ENCODE assay signal across 8 cellular contexts in genomic region chr15:74783808-74784175, GRCh38. TPM values are rescaled to one million over a fixed set of nuclear protein-coding genes. Genes with fewer than 3 reads are reported as not detected.
A peak's percentile ranks its signal among the peaks of the same experiment; 100 is the strongest.
DNase-seq lines count a peak whose midpoint lies in the region; ATAC-seq, FAIRE-seq and TF ChIP-seq lines count a peak whose summit lies in the region.

No MANE protein-coding gene starts in this region.

- 39% methylated on average over 3 of the region's 3 CpGs for WGBS in prostate gland

- no peaks in the 10 kb centered on the region for H3K9me1 ChIP-seq in endothelial cell of umbilical vein (replicated peaks; ENCODE audit: control insufficient read depth, extremely low read depth, insufficient read depth, low read length)

- TF ChIP-seq POLR2A in endothelial cell of umbilical vein (IDR thresholded peaks at IDR 0.05; ENCODE audit: low read depth, low read length): no peak
- no peak for TF ChIP-seq POLR2A in prostate gland (IDR thresholded peaks at IDR 0.05)

- dilution Hi-C loops in endothelial cell of umbilical vein (cut with MboI; ENCODE audit: extremely low pct_ligation_motif_present, low sequenced_read_pairs): no loop called here

- H3K4me1 ChIP-seq in Panc1 (ENCODE audit: control insufficient read depth, insufficient read depth, low read length) (peaks cover 53% of the 10 kb centered on the region), endothelial cell of umbilical vein (ENCODE audit: control insufficient read depth, extremely low read depth, insufficient read depth, low read length) (peaks cover 23% of the 10 kb centered on the region), prostate gland (replicated peaks) (peaks cover 29% of the 10 kb centered on the region)

- H3K27me3 ChIP-seq in GM06990 (replicated peaks; ENCODE audit: control insufficient read depth, insufficient read depth, low read length): no peaks in the 10 kb centered on the region
- H3K27me3 ChIP-seq in Panc1 (ENCODE audit: control insufficient read depth, insufficient read depth, low read length): no peaks in the 10 kb centered on the region
- H3K27me3 ChIP-seq in endothelial cell of umbilical vein (ENCODE audit: control insufficient read depth in 2 of 2, insufficient read depth in 2 of 2, low read length in 2 of 2): no peaks in the 10 kb centered on the region
- H3K27me3 ChIP-seq in prostate gland (replicated peaks; ENCODE audit: insufficient read depth): no peaks in the 10 kb centered on the region

- H3K36me3 ChIP-seq in GM06990 (ENCODE audit: control insufficient read depth, insufficient read depth, low read length) (peaks cover 6% of the 10 kb centered on the region), Panc1 (ENCODE audit: control insufficient read depth, insufficient read depth, low read length) (peaks cover 3% of the 10 kb centered on the region; the same call in 1 of the 2 replicates), endothelial cell of umbilical vein (ENCODE audit: control insufficient read depth in 2 of 2, extremely low read depth in 1 of 2, insufficient read depth in 2 of 2, low read length in 2 of 2) (peaks cover 0 to 5% of the 10 kb centered on the region in 2 experiments), prostate gland (no peaks in the 10 kb centered on the region)

- peaks cover 65% of the 10 kb centered on the region for H3K79me2 ChIP-seq in endothelial cell of umbilical vein (ENCODE audit: control insufficient read depth, insufficient read depth, low read length)

- BruUV-seq in Panc1 (replicated peaks; lab: Mats Ljungman, UMichigan): no TSS peak
- BruUV-seq in endothelial cell of umbilical vein (replicated peaks; lab: Mats Ljungman, UMichigan): no TSS peak

- POLR2A ChIA-PET in Panc1 (lab: Charles Lee) (no interaction called here), endothelial cell of umbilical vein (lab: Charles Lee) (interaction anchor here (0.5 kb wide), 1 partner anchor 128 kb away, joined by 5 read pairs; no protein-coding TSS in a partner anchor)

- peak overlapping the region; percentile 94 for H3K4me2 ChIP-seq in endothelial cell of umbilical vein (ENCODE audit: insufficient read depth, low read length)

- peak overlapping the region; percentile 98 for H3K4me3 ChIP-seq in GM06990 (replicated peaks; ENCODE audit: low read depth, low read length)
- peak overlapping the region; percentile 87 to 90 for H3K4me3 ChIP-seq in Panc1 (ENCODE audit: low read depth in 2 of 2, low read length in 2 of 2)
- peak overlapping the region in 2 of 3 experiments; percentile 88 to 90 for H3K4me3 ChIP-seq in endothelial cell of umbilical vein (replicated peaks in 1 of 3; ENCODE audit: insufficient read depth in 1 of 3, low read depth in 1 of 3, low read length in 3 of 3)
- H3K4me3 ChIP-seq in prostate gland: peak overlapping the region; percentile 80 to 82

- peak overlapping the region; percentile 87 for H3K27ac ChIP-seq in Panc1 (ENCODE audit: low read length)
- H3K27ac ChIP-seq in endothelial cell of umbilical vein (ENCODE audit: insufficient read depth, low read depth, low read length): no peak overlapping the region
- H3K27ac ChIP-seq in prostate gland: peak overlapping the region; percentile 77 to 88

- no peak overlapping the region for H2AFZ ChIP-seq in endothelial cell of umbilical vein (ENCODE audit: low read depth, low read length)

- peaks cover 2% of the 10 kb centered on the region for H4K20me1 ChIP-seq in endothelial cell of umbilical vein (replicated peaks; ENCODE audit: control insufficient read depth, extremely low read depth, insufficient read depth, low read length)

- H3K9me3 ChIP-seq in Panc1 (ENCODE audit: control insufficient read depth, insufficient read depth, low read depth, low read length): no peaks in the 10 kb centered on the region
- no peaks in the 10 kb centered on the region for H3K9me3 ChIP-seq in endothelial cell of umbilical vein (replicated peaks; ENCODE audit: control insufficient read depth, insufficient read depth, low read length)
- H3K9me3 ChIP-seq in prostate gland: no peaks in the 10 kb centered on the region

- no peak for DNase-seq in GM06990 (ENCODE audit: extremely low read depth, insufficient read length)
- no peak for DNase-seq in Panc1 (ENCODE audit: low read depth, low spot score)
- DNase-seq in endothelial cell of umbilical vein (ENCODE audit: low read depth, low spot score): no peak
- no peak for DNase-seq in prostate gland (ENCODE audit: low spot score)
- no peak for DNase-seq in SW 1271 (lab: John Stamatoyannopoulos, UW)
- no peak for DNase-seq in stimulated activated CD4-positive, alpha-beta T cell treated with anti-CD3 and anti-CD28 coated beads, Interleukin-15, amount 100 ng/mL, for 24 hours
- no peak for DNase-seq in NCI-H82 treated with DMSO at 0.1 percent for 48 hours (lab: John Stamatoyannopoulos, UW; ENCODE audit: unreplicated experiment)

- intact Hi-C loops in Panc1 (cut with micrococcal nuclease; ENCODE audit: unreplicated experiment) (no loop called here), endothelial cell of umbilical vein (cut with micrococcal nuclease) (loop anchor here (1.0 kb wide), 1 partner anchor 13 kb away; no protein-coding TSS in a partner anchor), prostate gland (cut with DNase I) (loop anchor here (5.0 kb wide), 1 partner anchor 59 kb away; the partner anchor contains the start of gene ULK3)

- CTCF ChIA-PET in Panc1 (lab: Charles Lee) (interaction anchor here (1.1 kb wide), 1 partner anchor 167 kb away, joined by 5 read pairs; no protein-coding TSS in a partner anchor), endothelial cell of umbilical vein (lab: Charles Lee) (interaction anchor here (0.8 to 8.3 kb wide), 7 partner anchors 9 to 166 kb away, joined by 3 to 98 read pairs (median 9); no protein-coding TSS in a partner anchor)

- no peak for FAIRE-seq in endothelial cell of umbilical vein (lab: Jason Lieb, UNC)

- in situ Hi-C loops in Panc1 (cut with HindIII; ENCODE audit: low pct_unique_long_range_greater_than_20kb, low sequenced_read_pairs): no loop called here

- ATAC-seq in Panc1: no peak
- no peak for ATAC-seq in HG03469 (IDR thresholded peaks at IDR 0.05; ENCODE audit: unreplicated experiment)

- TF ChIP-seq CTCF in GM06990 (IDR thresholded peaks at IDR 0.05; ENCODE audit: insufficient read depth, low read length, poor library complexity, severe bottlenecking) (no peak), Panc1 (IDR thresholded peaks at IDR 0.05) (no peak), endothelial cell of umbilical vein (IDR thresholded peaks at IDR 0.05; ENCODE audit: extremely low read depth in 1 of 2, insufficient read depth in 1 of 2, low read depth in 1 of 2, low read length in 2 of 2) (no peak), prostate gland (IDR thresholded peaks at IDR 0.05) (peak in 1 of 4 experiments; percentile 8)

- no peak overlapping the region for H3K9ac ChIP-seq in endothelial cell of umbilical vein (replicated peaks; ENCODE audit: extremely low read depth, insufficient read depth, low read length)

RNA-seq across cellular contexts. Expression of gene CSK, which starts 1.9 kb away (rescaled TPM):
- total RNA-seq in Panc1 (2021; ENCODE audit: unreplicated experiment): 81.4 TPM
- polyA plus RNA-seq in Panc1 (2012; ENCODE audit: insufficient read length): 112 TPM
- 89.1 and 104 TPM in 2 replicates for total RNA-seq in endothelial cell of umbilical vein
- polyA plus RNA-seq in endothelial cell of umbilical vein: 41.2 and 42.1 TPM in 2 replicates
- polyA plus RNA-seq in endothelial cell of umbilical vein (2011; cell fraction: cytosol; rRNA removed): 44.6 and 56.0 TPM in 2 replicates
- polyA plus RNA-seq in endothelial cell of umbilical vein (2011; cell fraction: nucleus; rRNA removed): 95.9 and 99.5 TPM in 2 replicates
- polyA plus RNA-seq in endothelial cell of umbilical vein (2012): 52.0 and 52.2 TPM in 2 replicates
- 41.5 and 54.3 TPM in 2 replicates for polyA minus RNA-seq in endothelial cell of umbilical vein
- polyA minus RNA-seq in endothelial cell of umbilical vein (2011; cell fraction: cytosol; rRNA and poly(A)+ RNA removed): 37.0 TPM
- 26.4 and 36.6 TPM in 2 replicates for polyA minus RNA-seq in endothelial cell of umbilical vein (2011; cell fraction: nucleus; rRNA and poly(A)+ RNA removed)
- 10 to 100 TPM; 45.3 to 57.0 TPM for total RNA-seq in prostate gland

RNA-seq across cellular contexts. Expression of gene LMAN1L, which starts 28.8 kb away (rescaled TPM):
- total RNA-seq in Panc1 (2021; ENCODE audit: unreplicated experiment) (not detected), endothelial cell of umbilical vein (not detected in 2 replicates), prostate gland (100 to 1,000 TPM; 219 to 229 TPM)
- not detected for polyA plus RNA-seq in Panc1 (2012; ENCODE audit: insufficient read length)
- not detected in 2 replicates for polyA plus RNA-seq in endothelial cell of umbilical vein
- polyA plus RNA-seq in endothelial cell of umbilical vein (2011; cell fraction: cytosol; rRNA removed): not detected in 2 replicates
- 0.11 TPM in 1 of 2 replicates, not detected in the other for polyA plus RNA-seq in endothelial cell of umbilical vein (2011; cell fraction: nucleus; rRNA removed)
- not detected in 2 replicates for polyA plus RNA-seq in endothelial cell of umbilical vein (2012)
- not detected in 2 replicates for polyA minus RNA-seq in endothelial cell of umbilical vein
- polyA minus RNA-seq in endothelial cell of umbilical vein (2011; cell fraction: cytosol; rRNA and poly(A)+ RNA removed): not detected
- polyA minus RNA-seq in endothelial cell of umbilical vein (2011; cell fraction: nucleus; rRNA and poly(A)+ RNA removed): 0.58 TPM in 1 of 2 replicates, not detected in the other

RNA-seq across cellular contexts. Expression of gene CYP1A2, which starts 35.1 kb away (rescaled TPM):
- total RNA-seq in Panc1 (2021; ENCODE audit: unreplicated experiment): not detected
- not detected for polyA plus RNA-seq in Panc1 (2012; ENCODE audit: insufficient read length)
- total RNA-seq in endothelial cell of umbilical vein: not detected in 2 replicates
- not detected in 2 replicates for polyA plus RNA-seq in endothelial cell of umbilical vein
- polyA plus RNA-seq in endothelial cell of umbilical vein (2011; cell fraction: cytosol; rRNA removed): not detected in 2 replicates
- not detected in 2 replicates for polyA plus RNA-seq in endothelial cell of umbilical vein (2011; cell fraction: nucleus; rRNA removed)
- polyA plus RNA-seq in endothelial cell of umbilical vein (2012): not detected in 2 replicates
- polyA minus RNA-seq in endothelial cell of umbilical vein: not detected in 2 replicates
- polyA minus RNA-seq in endothelial cell of umbilical vein (2011; cell fraction: cytosol; rRNA and poly(A)+ RNA removed): not detected
- not detected in 2 replicates for polyA minus RNA-seq in endothelial cell of umbilical vein (2011; cell fraction: nucleus; rRNA and poly(A)+ RNA removed)
- under 1 TPM in 1 of 2 donors, not detected in 1; 0.46 TPM for total RNA-seq in prostate gland

RNA-seq across cellular contexts. Expression of gene CPLX3, which starts 42.6 kb away (rescaled TPM):
- total RNA-seq in Panc1 (2021; ENCODE audit: unreplicated experiment) (not detected), endothelial cell of umbilical vein (0.16 TPM in 1 of 2 replicates, not detected in the other), prostate gland (10 to 100 TPM; 40.5 to 59.8 TPM)
- polyA plus RNA-seq in Panc1 (2012; ENCODE audit: insufficient read length): not detected
- not detected in 2 replicates for polyA plus RNA-seq in endothelial cell of umbilical vein
- not detected in 2 replicates for polyA plus RNA-seq in endothelial cell of umbilical vein (2011; cell fraction: cytosol; rRNA removed)
- 0.10 TPM in 1 of 2 replicates, not detected in the other for polyA plus RNA-seq in endothelial cell of umbilical vein (2011; cell fraction: nucleus; rRNA removed)
- polyA plus RNA-seq in endothelial cell of umbilical vein (2012): not detected in 2 replicates
- not detected in 2 replicates for polyA minus RNA-seq in endothelial cell of umbilical vein
- polyA minus RNA-seq in endothelial cell of umbilical vein (2011; cell fraction: cytosol; rRNA and poly(A)+ RNA removed): not detected
- polyA minus RNA-seq in endothelial cell of umbilical vein (2011; cell fraction: nucleus; rRNA and poly(A)+ RNA removed): not detected in 2 replicates

RNA-seq across cellular contexts. Expression of gene CYP1A1, which starts 58.5 kb away (rescaled TPM):
- total RNA-seq in Panc1 (2021; ENCODE audit: unreplicated experiment) (0.15 TPM), endothelial cell of umbilical vein (5.8 and 7.6 TPM in 2 replicates), prostate gland (1 to 10 TPM in 1 of 2 donors, under 1 TPM in 1; 0.57 to 6.9 TPM)
- 0.08 TPM for polyA plus RNA-seq in Panc1 (2012; ENCODE audit: insufficient read length)
- 12.8 and 13.1 TPM in 2 replicates for polyA plus RNA-seq in endothelial cell of umbilical vein
- 6.8 and 11.5 TPM in 2 replicates for polyA plus RNA-seq in endothelial cell of umbilical vein (2011; cell fraction: cytosol; rRNA removed)
- 4.7 and 8.1 TPM in 2 replicates for polyA plus RNA-seq in endothelial cell of umbilical vein (2011; cell fraction: nucleus; rRNA removed)
- 1.6 and 3.4 TPM in 2 replicates for polyA plus RNA-seq in endothelial cell of umbilical vein (2012)
- 13.4 and 14.0 TPM in 2 replicates for polyA minus RNA-seq in endothelial cell of umbilical vein
- polyA minus RNA-seq in endothelial cell of umbilical vein (2011; cell fraction: cytosol; rRNA and poly(A)+ RNA removed): 1.5 TPM
- polyA minus RNA-seq in endothelial cell of umbilical vein (2011; cell fraction: nucleus; rRNA and poly(A)+ RNA removed): 2.7 and 4.4 TPM in 2 replicates

Comparison
In these comparisons a context has a peak if more than half of its experiments do, and no peak if none do; other contexts are left out.
1. RNA of gene LMAN1L, which starts 28.8 kb away (total RNA-seq): 219 to 229 TPM in prostate gland; not detected in endothelial cell of umbilical vein and not detected in Panc1 (single experiment); every median in the first group is over 100 times any median in the second.
2. Peak in every context shown above with its lines, with median percentiles within 50 percentile points of each other: H3K4me3 ChIP-seq.